In the genomic region with DNA sequence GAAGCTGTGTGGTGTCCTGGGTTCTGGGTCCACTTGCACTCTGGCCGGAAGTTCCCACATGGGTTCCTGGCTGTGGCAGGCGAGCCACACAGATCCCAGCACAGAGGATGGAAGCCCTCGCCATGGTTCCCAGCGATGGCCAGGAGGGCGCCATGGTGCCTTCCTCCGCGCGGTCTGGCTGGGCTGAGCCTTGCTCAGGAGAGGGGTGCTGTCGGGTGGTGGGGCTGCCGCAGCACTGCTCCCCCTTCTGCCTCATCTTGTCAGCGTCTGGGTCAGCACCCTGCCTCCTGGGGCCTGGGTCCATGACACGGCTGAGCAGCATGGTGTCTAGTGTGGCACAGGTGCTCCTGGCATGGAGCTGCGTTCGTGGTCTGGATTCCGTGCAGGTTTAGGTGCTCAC, we compare ENCODE assay signal across 27 cellular contexts. TPM values are rescaled to one million over a fixed set of nuclear protein-coding genes. Genes with fewer than 3 reads are reported as not detected.
"Had no signal": no experiment of that assay in that cellular context is flagged by ENCODE, and none has a peak within 500 bp of the region (broad histone marks: within the 10 kb centered on the region; RNA-seq: fewer than 3 reads in every experiment).

No MANE protein-coding gene starts in this region.

- H3K27me3 Mint-ChIP-seq: activated CD4-positive, alpha-beta memory T cell treated with anti-CD3 and anti-CD28 coated beads, Interleukin-2, amount 10 ng/mL, durations not matched to agents 7 days and 5 days; activated CD4-positive, alpha-beta T cell treated with anti-CD3 and anti-CD28 coated beads, Interleukin-2, amount 10 ng/mL, durations not matched to agents 7 days and 5 days; activated naive CD8-positive, alpha-beta T cell treated with anti-CD3 and anti-CD28 coated beads, Interleukin-2, amount 10 ng/mL, durations not matched to agents 7 days and 5 days; brain; natural killer cell treated with Interleukin-12 subunit alpha and Interleukin-12 subunit beta and Interleukin-15 and Interleukin-18, amount 100 ng/mL, for 72 hours; progenitor cell of endocrine pancreas had no signal

- H3K36me3 Mint-ChIP-seq: natural killer cell treated with Interleukin-12 subunit alpha and Interleukin-12 subunit beta and Interleukin-15 and Interleukin-18, amount 100 ng/mL, for 72 hours had no signal

- H3K27ac ChIP-seq: ascending aorta, esophagus muscularis mucosa, left ventricle myocardium inferior, ovary, skin epidermis, suprapubic skin, tibial artery, upper lobe of right lung had no signal

- H3K4me1 ChIP-seq: ascending aorta, left ventricle myocardium inferior, upper lobe of right lung had no signal

- DNase-seq: activated CD4-positive, alpha-beta memory T cell treated with anti-CD3 and anti-CD28 coated beads, Interleukin-2, amount 10 ng/mL, durations not matched to agents 7 days and 5 days; activated CD4-positive, alpha-beta T cell treated with anti-CD3 and anti-CD28 coated beads for 1 hour; activated CD4-positive, alpha-beta T cell treated with anti-CD3 and anti-CD28 coated beads, Interleukin-2, amount 10 ng/mL, durations not matched to agents 7 days and 5 days; activated CD8-positive, alpha-beta memory T cell treated with anti-CD3 and anti-CD28 coated beads, Interleukin-2, amount 50 U/mL, for 48 hours; activated naive CD8-positive, alpha-beta T cell treated with anti-CD3 and anti-CD28 coated beads, Interleukin-2, amount 10 ng/mL, durations not matched to agents 7 days and 5 days; activated T-cell treated with anti-CD3 and anti-CD28 coated beads, Interleukin-2, amount 50 U/mL, for 4 hours; caudate nucleus; cortex of kidney; foreskin melanocyte; left ventricle myocardium inferior; mucosa of descending colon; ovary; stimulated activated CD4-positive, alpha-beta T cell treated with anti-CD3 and anti-CD28 coated beads, Interleukin-12 subunit alpha, Interleukin-12 subunit beta, amount 100 ng/mL, for 4 hours; stimulated activated CD4-positive, alpha-beta T cell treated with anti-CD3 and anti-CD28 coated beads, Interleukin-4, amount 100 ng/mL, for 1 hour; T-helper 2 cell; tibial artery; upper lobe of right lung had no signal

- H3K27ac Mint-ChIP-seq: activated CD4-positive, alpha-beta memory T cell treated with anti-CD3 and anti-CD28 coated beads, Interleukin-2, amount 10 ng/mL, durations not matched to agents 7 days and 5 days; activated CD4-positive, alpha-beta T cell treated with anti-CD3 and anti-CD28 coated beads, Interleukin-2, amount 10 ng/mL, durations not matched to agents 7 days and 5 days; activated naive CD8-positive, alpha-beta T cell treated with anti-CD3 and anti-CD28 coated beads, Interleukin-2, amount 10 ng/mL, durations not matched to agents 7 days and 5 days; activated T-helper 2 cell treated with anti-CD3 and anti-CD28 coated beads, Interferon-gamma antibody, Interleukin-2, Interleukin-4, amounts not matched to agents 10 μg/mL and 5 μg/mL and 100 μg/mL, durations not matched to agents 14 hours and 24 hours and 36 hours; natural killer cell treated with Interleukin-12 subunit alpha and Interleukin-12 subunit beta and Interleukin-15 and Interleukin-18, amount 100 ng/mL, for 72 hours; progenitor cell of endocrine pancreas had no signal

- ATAC-seq: activated T-cell treated with anti-CD3 and anti-CD28 coated beads, Interleukin-2, amount 50 U/mL, for 4 hours; mucosa of descending colon; natural killer cell treated with Interleukin-12 subunit alpha and Interleukin-12 subunit beta and Interleukin-15 and Interleukin-18, amount 100 ng/mL, for 72 hours; sciatic nerve; upper lobe of right lung had no signal

- H3K9me3 Mint-ChIP-seq: activated CD4-positive, alpha-beta memory T cell treated with anti-CD3 and anti-CD28 coated beads, Interleukin-2, amount 10 ng/mL, durations not matched to agents 7 days and 5 days; activated CD4-positive, alpha-beta T cell treated with anti-CD3 and anti-CD28 coated beads, Interleukin-2, amount 10 ng/mL, durations not matched to agents 7 days and 5 days; activated naive CD8-positive, alpha-beta T cell treated with anti-CD3 and anti-CD28 coated beads, Interleukin-2, amount 10 ng/mL, durations not matched to agents 7 days and 5 days; activated T-cell treated with anti-CD3 and anti-CD28 coated beads, Interleukin-2, amount 50 U/mL, for 4 hours; activated T-helper 2 cell treated with anti-CD3 and anti-CD28 coated beads, Interferon-gamma antibody, Interleukin-2, Interleukin-4, amounts not matched to agents 10 μg/mL and 5 μg/mL and 100 μg/mL, durations not matched to agents 14 hours and 24 hours and 36 hours; brain; natural killer cell treated with Interleukin-12 subunit alpha and Interleukin-12 subunit beta and Interleukin-15 and Interleukin-18, amount 100 ng/mL, for 72 hours had no signal

- H3K4me1 Mint-ChIP-seq: activated CD4-positive, alpha-beta memory T cell treated with anti-CD3 and anti-CD28 coated beads, Interleukin-2, amount 10 ng/mL, durations not matched to agents 7 days and 5 days; activated CD4-positive, alpha-beta T cell treated with anti-CD3 and anti-CD28 coated beads, Interleukin-2, amount 10 ng/mL, durations not matched to agents 7 days and 5 days; activated naive CD8-positive, alpha-beta T cell treated with anti-CD3 and anti-CD28 coated beads, Interleukin-2, amount 10 ng/mL, durations not matched to agents 7 days and 5 days had no signal

- H3K4me3 ChIP-seq: ascending aorta, esophagus muscularis mucosa, left ventricle myocardium inferior, lung, mucosa of descending colon, ovary, skin epidermis, suprapubic skin, tibial artery, upper lobe of right lung had no signal

- H3K27me3 ChIP-seq: ascending aorta, esophagus muscularis mucosa, ovary, suprapubic skin, tibial artery, upper lobe of right lung had no signal

- H3K36me3 ChIP-seq: ovary had no signal

- H3K4me3 Mint-ChIP-seq: activated CD4-positive, alpha-beta memory T cell treated with anti-CD3 and anti-CD28 coated beads, Interleukin-2, amount 10 ng/mL, durations not matched to agents 7 days and 5 days; activated CD4-positive, alpha-beta T cell treated with anti-CD3 and anti-CD28 coated beads, Interleukin-2, amount 10 ng/mL, durations not matched to agents 7 days and 5 days; activated naive CD8-positive, alpha-beta T cell treated with anti-CD3 and anti-CD28 coated beads, Interleukin-2, amount 10 ng/mL, durations not matched to agents 7 days and 5 days; activated T-cell treated with anti-CD3 and anti-CD28 coated beads, Interleukin-2, amount 50 U/mL, for 4 hours; brain; natural killer cell treated with Interleukin-12 subunit alpha and Interleukin-12 subunit beta and Interleukin-15 and Interleukin-18, amount 100 ng/mL, for 72 hours had no signal

- H3K9me3 ChIP-seq: ascending aorta, esophagus muscularis mucosa, left ventricle myocardium inferior, mucosa of descending colon, ovary, suprapubic skin, tibial artery, upper lobe of right lung had no signal

RNA-seq across cellular contexts. Expression of gene AMH, which starts 51.9 kb away (rescaled TPM):
- total RNA-seq: ascending aorta had no signal
